ENCODE assay signal across 12 cellular contexts in genomic region chr18:55264108-55264507, GRCh38.
A peak's percentile ranks its signal among the peaks of the same experiment; 100 is the strongest.
DNase-seq lines count a peak whose midpoint lies in the region; ATAC-seq, FAIRE-seq and TF ChIP-seq lines count a peak whose summit lies in the region.
"Had no signal": no experiment of that assay in that cellular context is flagged by ENCODE, and none has a peak within 500 bp of the region (broad histone marks: within the 10 kb centered on the region; RNA-seq: fewer than 3 reads in every experiment).

No MANE protein-coding gene starts in this region.

- H3K23ac ChIP-seq in neuronal stem cell (ENCODE audit: low read depth, low read length, poor library complexity) = no peak overlapping the region

- no peak overlapping the region for H3K14ac ChIP-seq in neuronal stem cell (ENCODE audit: low read length)

- no peaks in the 10 kb centered on the region for H3K79me2 ChIP-seq in GM23338 (replicated peaks; ENCODE audit: insufficient read depth)

- H4K91ac ChIP-seq in neuronal stem cell (ENCODE audit: low read depth, low read length, poor library complexity) = no peak overlapping the region

- peaks cover 12% of the 10 kb centered on the region for H3K9me2 ChIP-seq in GM23338 (ENCODE audit: insufficient read depth)

- H3K4ac ChIP-seq in neuronal stem cell (ENCODE audit: low read length) = no peak overlapping the region

- ATAC-seq in GM23338 = peak; percentile 67
- ATAC-seq in activated T-helper 17 cell treated with anti-CD3 and anti-CD28 coated beads, Interleukin-2, amount 50 U/mL, for 72 hours (replicated peaks) = no peak
- ATAC-seq in HG02642 (IDR thresholded peaks at IDR 0.05; ENCODE audit: poor library complexity, unreplicated experiment) = no peak
- ATAC-seq: CD8-positive, alpha-beta T cell had no signal

- peak overlapping the region; percentile 65 for H3K27ac Mint-ChIP-seq in GM23338
- no peak overlapping the region for H3K27ac Mint-ChIP-seq in activated T-helper 17 cell treated with anti-CD3 and anti-CD28 coated beads, Interleukin-2, amount 50 U/mL, for 72 hours
- H3K27ac Mint-ChIP-seq: activated CD4-positive, alpha-beta memory T cell treated with anti-CD3 and anti-CD28 coated beads, Interleukin-2, amount 10 ng/mL, durations not matched to agents 7 days and 5 days; CD8-positive, alpha-beta T cell had no signal

- TF ChIP-seq CTCF in GM23338 (conservative IDR thresholded peaks at IDR 0.05; ENCODE audit: low read depth in 2 of 2) = no peak

- no peaks in the 10 kb centered on the region for H3K79me1 ChIP-seq in neuronal stem cell (ENCODE audit: low read depth, low read length)

- no peak overlapping the region for H2AK5ac ChIP-seq in neuronal stem cell (ENCODE audit: low read depth, low read length)

- H2BK5ac ChIP-seq in neuronal stem cell (ENCODE audit: low read length) = no peak overlapping the region

- H3K4me3 Mint-ChIP-seq in GM23338 = no peak overlapping the region
- no peak overlapping the region for H3K4me3 Mint-ChIP-seq in activated T-helper 17 cell treated with anti-CD3 and anti-CD28 coated beads, Interleukin-2, amount 50 U/mL, for 72 hours
- H3K4me3 Mint-ChIP-seq: activated CD4-positive, alpha-beta memory T cell treated with anti-CD3 and anti-CD28 coated beads, Interleukin-2, amount 10 ng/mL, durations not matched to agents 7 days and 5 days; CD8-positive, alpha-beta T cell had no signal

- no peak overlapping the region for H2BK12ac ChIP-seq in neuronal stem cell (ENCODE audit: low read length)

- H4K20me1 ChIP-seq in GM23338 (replicated peaks; ENCODE audit: insufficient read depth) = no peaks in the 10 kb centered on the region

- H2BK15ac ChIP-seq in neuronal stem cell (ENCODE audit: low read length) = no peak overlapping the region

- peaks cover 5% of the 10 kb centered on the region for H3K27me3 Mint-ChIP-seq in GM23338 (ENCODE audit: insufficient read depth, low read depth, poor library complexity)
- no peaks in the 10 kb centered on the region for H3K27me3 Mint-ChIP-seq in activated T-helper 17 cell treated with anti-CD3 and anti-CD28 coated beads, Interleukin-2, amount 50 U/mL, for 72 hours

- H3K4me1 ChIP-seq in GM23338 (ENCODE audit: insufficient read depth) (peaks cover 36% of the 10 kb centered on the region), neuronal stem cell (ENCODE audit: control insufficient read depth in 2 of 2, insufficient read depth in 1 of 2, low read depth in 1 of 2, low read length in 2 of 2) (peaks cover 6 to 15% of the 10 kb centered on the region in 2 donors)

- no peaks in the 10 kb centered on the region for H3K9me3 ChIP-seq in neuronal stem cell (replicated peaks in 1 of 2; ENCODE audit: control insufficient read depth in 2 of 2, insufficient read depth in 1 of 2, low read depth in 1 of 2, low read length in 2 of 2)
- H3K9me3 ChIP-seq: SJSA1 had no signal

- no peaks in the 10 kb centered on the region for H3K27me3 ChIP-seq in GM23338 (ENCODE audit: insufficient read depth)
- H3K27me3 ChIP-seq in neuronal stem cell (ENCODE audit: control insufficient read depth in 3 of 3, insufficient read depth in 3 of 3, low read depth in 1 of 3, low read length in 3 of 3) = no peaks in the 10 kb centered on the region
- H3K27me3 ChIP-seq: SJSA1 had no signal

- FAIRE-seq in endometrium (lab: Jason Lieb, UNC) = peak; percentile 82

- H3K9me3 Mint-ChIP-seq in GM23338 = no peaks in the 10 kb centered on the region
- no peaks in the 10 kb centered on the region for H3K9me3 Mint-ChIP-seq in activated T-helper 17 cell treated with anti-CD3 and anti-CD28 coated beads, Interleukin-2, amount 50 U/mL, for 72 hours
- H3K9me3 Mint-ChIP-seq: activated CD4-positive, alpha-beta memory T cell treated with anti-CD3 and anti-CD28 coated beads, Interleukin-2, amount 10 ng/mL, durations not matched to agents 7 days and 5 days; CD8-positive, alpha-beta T cell had no signal

- DNase-seq in GM23338 (ENCODE audit: low spot score) = peak; percentile 70
- peak; percentile 32 for DNase-seq in NCI-H69 (lab: John Stamatoyannopoulos, UW)
- peak; percentile 21 for DNase-seq in neuronal stem cell (ENCODE audit: low spot score)
- no peak for DNase-seq in SIG-M5 (lab: John Stamatoyannopoulos, UW)
- DNase-seq in RPMI8226 = no peak
- DNase-seq: activated CD4-positive, alpha-beta memory T cell treated with anti-CD3 and anti-CD28 coated beads, Interleukin-2, amount 10 ng/mL, durations not matched to agents 7 days and 5 days; CD8-positive, alpha-beta T cell; NCI-H1694 had no signal

- H2BK120ac ChIP-seq in neuronal stem cell (ENCODE audit: low read depth, low read length) = no peak overlapping the region

- peaks cover 44% of the 10 kb centered on the region for H3K36me3 Mint-ChIP-seq in GM23338 (ENCODE audit: low read depth)
- no peaks in the 10 kb centered on the region for H3K36me3 Mint-ChIP-seq in activated T-helper 17 cell treated with anti-CD3 and anti-CD28 coated beads, Interleukin-2, amount 50 U/mL, for 72 hours (ENCODE audit: low read depth)
- H3K36me3 Mint-ChIP-seq: CD8-positive, alpha-beta T cell had no signal

- H3K36me3 ChIP-seq in GM23338 (ENCODE audit: insufficient read depth) (no peaks in the 10 kb centered on the region), neuronal stem cell (replicated peaks in 1 of 2; ENCODE audit: control insufficient read depth in 2 of 2, insufficient read depth in 2 of 2, low read length in 2 of 2) (peaks cover 12 to 89% of the 10 kb centered on the region in 2 donors)

- H3K27ac ChIP-seq in GM23338 (ENCODE audit: low read depth) (no peak overlapping the region), neuronal stem cell (replicated peaks; ENCODE audit: low read length) (no peak overlapping the region)

- no peak overlapping the region for H3K9ac ChIP-seq in neuronal stem cell (ENCODE audit: low read depth, low read length, poor library complexity)

- H3K4me2 ChIP-seq in GM23338 (0 out of 2 replicates have a peak overlapping the region, but pooled peaks have one; percentile 42), neuronal stem cell (ENCODE audit: insufficient read depth, low read length, poor library complexity, severe bottlenecking) (no peak overlapping the region)

- no peaks in the 10 kb centered on the region for H3F3A ChIP-seq in GM23338 (replicated peaks; ENCODE audit: low read depth)

- H3K4me3 ChIP-seq in GM23338 = no peak overlapping the region
- no peak overlapping the region for H3K4me3 ChIP-seq in neuronal stem cell (ENCODE audit: low read length in 2 of 2)
- H3K4me3 ChIP-seq: SJSA1 had no signal

- WGBS in neuronal stem cell (ENCODE audit: extremely low coverage in 2 of 2, insufficient read length in 2 of 2, insufficient replicate concordance in 1 of 2), 2 donors = no CpG with 5 or more reads among the region's 3 CpGs

- no peak overlapping the region for H3K18ac ChIP-seq in neuronal stem cell (ENCODE audit: low read length)

- peaks cover 49% of the 10 kb centered on the region for H3K4me1 Mint-ChIP-seq in GM23338
- no peaks in the 10 kb centered on the region for H3K4me1 Mint-ChIP-seq in activated T-helper 17 cell treated with anti-CD3 and anti-CD28 coated beads, Interleukin-2, amount 50 U/mL, for 72 hours

- H2AFZ ChIP-seq in GM23338 = no peak overlapping the region
- H2AFZ ChIP-seq in neuronal stem cell (ENCODE audit: low read length) = no peak overlapping the region

- no peak overlapping the region for H4K8ac ChIP-seq in neuronal stem cell (ENCODE audit: low read depth, low read length)

TF ChIP-seq in GM23338, 12 proteins besides CTCF, POLR2A, EP300 and RAD21:
- TF ChIP-seq STAT1 (IDR thresholded peaks at IDR 0.05; ENCODE audit: unreplicated experiment) = no peak

Comparison
In these comparisons a context has a peak if more than half of its experiments do, and no peak if none do; other contexts are left out.
1. DNase-seq: peak in GM23338 (single experiment), NCI-H69 (single experiment) and neuronal stem cell (single experiment); none in SIG-M5 (single experiment) and RPMI8226 (single experiment).